Comparison of ENCODE assay signal across 1 cellular context in the genomic region with DNA sequence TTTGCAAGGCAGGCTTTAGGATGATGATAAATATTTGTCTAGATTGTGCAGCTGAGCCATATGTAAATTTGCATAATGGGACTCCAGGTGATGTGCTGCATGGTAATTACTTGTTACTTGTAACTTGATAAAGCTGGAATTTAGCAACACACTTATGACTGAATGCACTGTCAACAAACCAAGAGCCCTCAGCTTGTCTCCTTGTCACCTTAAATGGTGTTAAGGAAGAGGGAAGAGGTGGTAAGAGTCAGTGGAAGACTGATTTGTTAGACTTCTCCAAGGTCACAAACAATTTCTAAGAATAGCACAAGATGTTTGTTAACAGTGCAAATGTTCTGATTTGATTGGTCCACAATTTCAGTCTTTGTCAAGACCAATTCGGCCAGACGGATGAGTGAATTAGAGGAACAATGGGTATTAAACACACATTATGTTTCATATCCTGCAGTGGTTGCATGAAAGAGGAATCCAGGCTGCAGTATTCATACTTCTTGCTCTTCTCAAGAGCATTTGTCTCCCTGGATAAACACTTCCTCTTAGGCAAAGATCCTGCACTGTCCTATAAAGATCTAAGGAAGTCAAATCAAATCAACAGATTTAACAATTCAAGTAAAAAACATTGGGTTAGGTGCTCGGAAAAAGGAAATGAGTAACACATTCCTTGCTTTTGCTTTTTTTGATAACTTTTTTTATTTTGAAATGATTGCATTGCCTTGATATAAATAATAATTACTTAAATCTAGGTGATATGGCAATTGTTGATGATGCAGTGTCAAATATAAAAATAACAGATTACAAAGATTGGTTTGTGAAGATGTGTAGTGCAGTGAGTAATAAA.
TF ChIP-seq lines count a peak whose summit lies in the region.

No MANE protein-coding gene starts in this region.

TF ChIP-seq in endothelial cell of umbilical vein, 7 proteins besides CTCF, POLR2A, EP300 and RAD21:
- TF ChIP-seq POLR2AphosphoS5 (IDR thresholded peaks at IDR 0.05; ENCODE audit: insufficient read depth, low read depth, low read length), result peak; percentile 39
- TF ChIP-seq FOS (IDR thresholded peaks at IDR 0.05; ENCODE audit: borderline replicate concordance, insufficient read depth, low read length), result peak; percentile 73
- no peak for TF ChIP-seq EZH2 (IDR thresholded peaks at IDR 0.05; ENCODE audit: borderline replicate concordance, low read depth, low read length, severe bottlenecking)
- TF ChIP-seq MAX (IDR thresholded peaks at IDR 0.05; ENCODE audit: insufficient read depth, insufficient read length), result no peak
- peak; percentile 64 for TF ChIP-seq JUN (IDR thresholded peaks at IDR 0.05; ENCODE audit: borderline replicate concordance, insufficient read depth, insufficient read length, low read depth)
- TF ChIP-seq GATA2 (IDR thresholded peaks at IDR 0.05; ENCODE audit: insufficient read depth, insufficient read length, low read depth, low read length), result peak; percentile 68
